In genomic region chr14:58875613-58876012, GRCh38 we compare ENCODE assay signal across 2 cellular contexts.
TF ChIP-seq lines count a peak whose summit lies in the region.

No MANE protein-coding gene starts in this region.

TF ChIP-seq in GM23338, 12 proteins besides CTCF, POLR2A, EP300 and RAD21 (continued from another document):
- no peak for TF ChIP-seq REST (IDR thresholded peaks at IDR 0.05; ENCODE audit: unreplicated experiment)
- TF ChIP-seq ETS1 (IDR thresholded peaks at IDR 0.05): no peak
- TF ChIP-seq EZH2 (IDR thresholded peaks at IDR 0.05; ENCODE audit: low read depth, unreplicated experiment): no peak
- TF ChIP-seq EZH2phosphoT487 (IDR thresholded peaks at IDR 0.05; ENCODE audit: unreplicated experiment): no peak
- TF ChIP-seq JUNB (IDR thresholded peaks at IDR 0.05; ENCODE audit: unreplicated experiment): no peak
- TF ChIP-seq ZNF114 (CRISPR knock-in tag; IDR thresholded peaks at IDR 0.05): no peak
- TF ChIP-seq ZNF331 (CRISPR knock-in tag; IDR thresholded peaks at IDR 0.05; ENCODE audit: low read depth): no peak
- no peak for TF ChIP-seq POLR2AphosphoS5 (IDR thresholded peaks at IDR 0.05; ENCODE audit: low read depth)

TF ChIP-seq in GM12878, 131 proteins besides CTCF, POLR2A, EP300 and RAD21 (continued from another document):
- no peak for TF ChIP-seq EED (IDR thresholded peaks at IDR 0.05; ENCODE audit: low read depth)
- TF ChIP-seq NFYA (IDR thresholded peaks at IDR 0.05; ENCODE audit: borderline replicate concordance, low read depth, low read length): no peak
- no peak for TF ChIP-seq STAT1 (conservative IDR thresholded peaks at IDR 0.05)
- no peak for TF ChIP-seq ELK1 (IDR thresholded peaks at IDR 0.05; ENCODE audit: low read depth, low read length)
- TF ChIP-seq IRF3 (IDR thresholded peaks at IDR 0.05): no peak
- no peak for TF ChIP-seq SIN3A (IDR thresholded peaks at IDR 0.05; ENCODE audit: low read depth, low read length)
- no peak for TF ChIP-seq PBX3 (IDR thresholded peaks at IDR 0.05; ENCODE audit: insufficient replicate concordance, low read depth, low read length)
- no peak for TF ChIP-seq SRF (IDR thresholded peaks at IDR 0.05; ENCODE audit: low read depth in 2 of 2, low read length in 2 of 2)
- TF ChIP-seq NKRF (conservative IDR thresholded peaks at IDR 0.05): no peak
- TF ChIP-seq CBX5 (IDR thresholded peaks at IDR 0.05; ENCODE audit: low read depth): no peak
- no peak for TF ChIP-seq SREBF2 (IDR thresholded peaks at IDR 0.05; ENCODE audit: low read length)
- TF ChIP-seq NR2F1 (conservative IDR thresholded peaks at IDR 0.05): no peak
- TF ChIP-seq ZNF384 (IDR thresholded peaks at IDR 0.05; ENCODE audit: borderline replicate concordance, low read depth, low read length): no peak
- no peak for TF ChIP-seq ZBTB33 (IDR thresholded peaks at IDR 0.05)
- no peak for TF ChIP-seq LARP7 (IDR thresholded peaks at IDR 0.05)
- no peak for TF ChIP-seq HSF1 (IDR thresholded peaks at IDR 0.05; ENCODE audit: low read depth, low read length)
